Comparison of ENCODE assay signal across 21 cellular contexts in the genomic region with DNA sequence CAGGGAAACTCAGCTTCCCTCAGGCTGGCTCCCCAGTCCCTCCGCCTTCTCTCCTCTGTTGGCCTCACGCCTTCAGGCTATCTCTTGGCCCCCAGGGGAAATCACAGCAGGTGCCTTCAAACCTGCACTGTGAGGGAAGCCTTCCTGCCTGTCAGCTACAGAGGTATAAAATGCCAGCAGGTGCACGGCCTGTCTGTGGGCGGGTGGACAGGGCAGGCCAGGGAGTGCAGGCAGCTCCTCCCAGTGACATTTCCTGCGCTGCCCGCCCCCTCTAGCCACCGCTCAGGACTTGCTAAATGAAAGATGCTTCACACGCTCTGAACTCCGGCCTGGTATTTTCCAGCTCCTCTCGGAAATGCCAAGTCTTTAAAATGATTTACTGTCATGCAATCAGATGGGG.
DNase-seq lines count a peak whose midpoint lies in the region; ATAC-seq and TF ChIP-seq lines count a peak whose summit lies in the region.
"Had no signal": no experiment of that assay in that cellular context is flagged by ENCODE, and none has a peak within 500 bp of the region (broad histone marks: within the 10 kb centered on the region; RNA-seq: fewer than 3 reads in every experiment).

No MANE protein-coding gene starts in this region.

- H3K36me3 ChIP-seq in iPS-15b (ENCODE audit: control insufficient read depth, insufficient read depth, low read length): no peaks in the 10 kb centered on the region
- H3K36me3 ChIP-seq: breast epithelium, stomach, vagina had no signal

- CTCF ChIA-PET in GM10248 (lab: Yijun Ruan, JAX): interaction anchor here (0.7 to 1.5 kb wide), 4 partner anchors 8 to 73 kb away, joined by 3 to 4 read pairs (median 3); no protein-coding TSS in a partner anchor

- no peaks in the 10 kb centered on the region for H3K27me3 ChIP-seq in iPS-15b (ENCODE audit: control insufficient read depth, insufficient read depth, low read length)
- H3K27me3 ChIP-seq: vagina had no signal

- no peaks in the 10 kb centered on the region for H3K9me3 ChIP-seq in iPS-15b (ENCODE audit: control insufficient read depth, insufficient read depth, low read length)
- H3K9me3 ChIP-seq: breast epithelium, psoas muscle, SK-N-SH, stomach, vagina had no signal

- POLR2A ChIA-PET in GM10248 (lab: Yijun Ruan, JAX): no interaction called here

- ATAC-seq in HG02759 (IDR thresholded peaks at IDR 0.05; ENCODE audit: unreplicated experiment): no peak
- ATAC-seq: activated T-cell treated with anti-CD3 and anti-CD28 coated beads, Interleukin-2, amount 50 U/mL, for 72 hours; naive thymus-derived CD8-positive, alpha-beta T cell; psoas muscle had no signal

- H3K9ac ChIP-seq in iPS-15b (ENCODE audit: low read depth, low read length): peak overlapping the region; percentile 47
- H3K9ac ChIP-seq: SK-N-SH had no signal

- DNase-seq in DMS153 treated with DMSO at 0.1 percent for 48 hours (lab: John Stamatoyannopoulos, UW; ENCODE audit: unreplicated experiment) (peak; percentile 95), NCI-H146 (lab: John Stamatoyannopoulos, UW) (peak; percentile 97), NCI-H510A (lab: John Stamatoyannopoulos, UW) (peak; percentile 100), CD1c-positive myeloid dendritic cell (ENCODE audit: extremely low spot score) (no peak), GM10248 (ENCODE audit: extremely low spot score) (no peak)
- DNase-seq in activated T-cell treated with anti-CD3 and anti-CD28 coated beads, Interleukin-2, amount 50 U/mL, for 1 hour: no peak
- DNase-seq: ACHN; activated CD4-positive, alpha-beta T cell treated with anti-CD3 and anti-CD28 coated beads, Interleukin-2, amount 50 U/mL, for 4 hours; activated T-cell treated with anti-CD3 and anti-CD28 coated beads, Interleukin-2, amount 50 U/mL, for 72 hours; CD4-positive, alpha-beta T cell; dorsolateral prefrontal cortex; Karpas-422; naive thymus-derived CD8-positive, alpha-beta T cell; NCI-H1694 treated with DMSO at 0.1 percent for 48 hours; SK-N-SH; stomach had no signal

- TF ChIP-seq CTCF in GM10248 (IDR thresholded peaks at IDR 0.05; ENCODE audit: control extremely low read depth, extremely low read depth, low read depth, missing control alignments): no peak

- peaks cover 10% of the 10 kb centered on the region for H3K4me1 ChIP-seq in iPS-15b (ENCODE audit: control insufficient read depth, insufficient read depth, low read length)
- H3K4me1 ChIP-seq: breast epithelium, psoas muscle, stomach, vagina had no signal

- H3K4me3 ChIP-seq in iPS-15b (ENCODE audit: low read depth, low read length): no peak overlapping the region
- H3K4me3 ChIP-seq: breast epithelium, dorsolateral prefrontal cortex, psoas muscle, stomach, vagina had no signal

Comparison
In these comparisons a context has a peak if more than half of its experiments do, and no peak if none do; other contexts are left out.
1. DNase-seq: peak in DMS153 treated with DMSO at 0.1 percent for 48 hours (single experiment), NCI-H146 (single experiment) and NCI-H510A (single experiment); none in CD1c-positive myeloid dendritic cell (single experiment), GM10248 (single experiment) and activated T-cell treated with anti-CD3 and anti-CD28 coated beads, Interleukin-2, amount 50 U/mL, for 1 hour (single experiment).